ENCODE assay signal across 10 cellular contexts in the genomic region with DNA sequence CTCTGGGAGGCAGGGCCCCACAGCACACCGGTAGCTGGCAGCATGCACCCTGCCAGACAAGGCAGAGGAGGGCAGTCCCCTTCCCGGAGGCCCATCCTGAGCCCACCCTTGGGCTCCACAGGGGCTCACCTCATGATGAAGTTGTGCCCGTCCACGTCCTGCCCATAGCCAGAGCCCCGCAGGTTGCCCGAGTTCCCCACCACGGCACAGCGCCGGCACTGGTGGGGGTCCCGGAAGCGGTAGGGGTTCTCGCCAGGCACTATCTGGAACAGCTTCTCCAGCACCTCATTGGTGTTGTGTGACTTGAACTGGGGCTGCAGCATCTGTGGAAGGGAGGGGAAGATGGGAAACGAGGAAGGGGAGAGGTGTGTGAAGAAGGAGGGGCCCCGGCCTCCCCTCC.
"Had no signal": no experiment of that assay in that cellular context is flagged by ENCODE, and none has a peak within 500 bp of the region (broad histone marks: within the 10 kb centered on the region; RNA-seq: fewer than 3 reads in every experiment).

No MANE protein-coding gene starts in this region.

- H3K4me1 ChIP-seq: SJCRH30 had no signal

- H3K36me3 ChIP-seq: SJCRH30 had no signal

- H3K27me3 ChIP-seq: SJCRH30 had no signal

- H3K4me2 ChIP-seq: KMS-11 had no signal

- H3K9ac ChIP-seq: KMS-11 had no signal

- DNase-seq: NCI-H1436, NCI-H187, NCI-H2029, NCI-H2081 treated with DMSO at 0.1 percent for 48 hours, NCI-H2171, NCI-H226, NCI-H446, NCI-H510A had no signal

- H3K9me3 ChIP-seq: SJCRH30 had no signal

- H3K4me3 ChIP-seq: SJCRH30 had no signal

- H3K27ac ChIP-seq: KMS-11, SJCRH30 had no signal
